In the genomic region with DNA sequence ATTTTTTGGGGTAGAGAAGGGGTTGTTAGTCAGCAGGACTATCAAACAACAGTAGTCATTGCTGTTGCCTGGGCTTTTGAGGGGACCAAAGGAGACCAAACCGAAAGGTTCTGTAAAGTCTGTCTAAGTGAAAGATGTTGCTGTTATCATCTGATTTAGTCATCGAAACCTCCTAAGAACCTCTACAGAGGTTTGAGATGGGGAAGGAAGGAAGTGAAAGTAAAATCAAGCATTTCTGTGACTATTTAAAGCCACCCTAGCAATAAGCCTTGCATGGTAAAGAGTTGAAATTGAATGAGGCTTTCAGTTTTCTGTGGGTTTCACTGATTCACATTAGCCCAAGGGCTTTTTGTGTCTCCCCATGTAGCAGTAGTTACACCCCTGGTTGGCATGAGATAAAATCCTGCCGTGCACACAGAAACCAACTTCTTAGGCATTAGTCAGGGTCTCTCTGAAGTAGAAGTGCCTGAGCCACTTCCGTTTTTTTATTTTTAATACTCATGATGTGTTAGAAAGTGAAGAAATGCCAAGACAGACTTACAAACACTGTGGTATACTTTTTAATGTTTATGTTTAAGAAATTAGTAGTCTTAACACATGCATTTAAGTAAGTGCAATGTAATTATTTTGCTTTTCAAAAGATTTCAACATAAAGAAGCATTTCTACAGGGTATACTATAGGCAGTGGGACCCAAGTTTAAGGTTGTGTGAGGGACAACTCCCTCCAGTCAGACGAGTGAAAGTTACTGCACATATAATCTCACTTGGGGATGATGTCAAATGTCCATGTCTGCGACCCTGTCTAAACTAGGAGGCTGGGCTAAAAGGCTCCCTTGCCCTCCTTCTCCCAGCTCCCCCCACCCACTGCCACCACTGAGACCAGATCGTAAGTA, we compare ENCODE assay signal across 8 cellular contexts. TPM values are rescaled to one million over a fixed set of nuclear protein-coding genes. Genes with fewer than 3 reads are reported as not detected.
DNase-seq lines count a peak whose midpoint lies in the region; ATAC-seq and TF ChIP-seq lines count a peak whose summit lies in the region.

No MANE protein-coding gene starts in this region.

- TF ChIP-seq POLR2A in IMR-90 (IDR thresholded peaks at IDR 0.05; ENCODE audit: low read depth, low read length), result no peak

- TF ChIP-seq CTCF in IMR-90 (conservative IDR thresholded peaks at IDR 0.05; ENCODE audit: low read depth, low read length), result no peak

- peak overlapping the region; percentile 67 for H3K27ac Mint-ChIP-seq in activated CD4-positive, alpha-beta T cell treated with anti-CD3 and anti-CD28 coated beads, Interleukin-2, amount 10 ng/mL, durations not matched to agents 7 days and 5 days

- peaks cover 1% of the 10 kb centered on the region for H3K36me3 Mint-ChIP-seq in activated CD4-positive, alpha-beta T cell treated with anti-CD3 and anti-CD28 coated beads, Interleukin-2, amount 10 ng/mL, durations not matched to agents 7 days and 5 days (ENCODE audit: low read depth)

- no peak overlapping the region for H2AK5ac ChIP-seq in IMR-90 (ENCODE audit: low read depth, low read length)

- peak overlapping the region; percentile 85 for H2AFZ ChIP-seq in IMR-90 (replicated peaks; ENCODE audit: low read length, poor library complexity)

- peaks cover 22% of the 10 kb centered on the region for H3K27me3 Mint-ChIP-seq in activated CD4-positive, alpha-beta T cell treated with anti-CD3 and anti-CD28 coated beads, Interleukin-2, amount 10 ng/mL, durations not matched to agents 7 days and 5 days

- peak overlapping the region; percentile 34 for H3K4me3 ChIP-seq in IMR-90 (ENCODE audit: insufficient read depth, low read depth, low read length)

- dilution Hi-C loops in IMR-90 (cut with HindIII; ENCODE audit: low sequenced_read_pairs, unreplicated experiment), result no loop called here

- peak overlapping the region; percentile 21; the same call in 1 of the 2 replicates for H3K27ac ChIP-seq in IMR-90 (ENCODE audit: insufficient read depth, low read length)
- H3K27ac ChIP-seq in epithelial cell of prostate, result peak overlapping the region; percentile 10

- peak overlapping the region; percentile 96 for H3K4me2 ChIP-seq in IMR-90 (ENCODE audit: low read depth, low read length)

- H3K4me3 Mint-ChIP-seq in activated CD4-positive, alpha-beta T cell treated with anti-CD3 and anti-CD28 coated beads, Interleukin-2, amount 10 ng/mL, durations not matched to agents 7 days and 5 days, result peak overlapping the region; percentile 57

- peak overlapping the region; percentile 10 to 78; a peak in 3 of 4 replicates for H4K8ac ChIP-seq in IMR-90 (ENCODE audit: low read depth in 2 of 2, low read length in 2 of 2)

- no peak for TF ChIP-seq RAD21 in IMR-90 (IDR thresholded peaks at IDR 0.05; ENCODE audit: low read length)

- peak overlapping the region; percentile 70 for H3K23ac ChIP-seq in IMR-90 (ENCODE audit: low read depth, low read length)

- peak overlapping the region; percentile 43; the same call in 1 of the 2 replicates for H4K5ac ChIP-seq in IMR-90 (ENCODE audit: low read depth, low read length)

- H3K4me1 Mint-ChIP-seq in activated CD4-positive, alpha-beta T cell treated with anti-CD3 and anti-CD28 coated beads, Interleukin-2, amount 10 ng/mL, durations not matched to agents 7 days and 5 days, result peaks cover 58% of the 10 kb centered on the region

- H4K91ac ChIP-seq in IMR-90 (ENCODE audit: insufficient read depth, low read depth, low read length), result no peak overlapping the region; the same call in 1 of the 2 replicates

- H3K56ac ChIP-seq in IMR-90 (ENCODE audit: extremely low read depth, insufficient read depth, low read length), result peak overlapping the region; percentile 45

- peak overlapping the region; percentile 63 for H3K4ac ChIP-seq in IMR-90 (ENCODE audit: low read depth, low read length)

- no peaks in the 10 kb centered on the region for H3K79me1 ChIP-seq in IMR-90 (ENCODE audit: low read depth in 1 of 2, low read length in 2 of 2)

- H3K9me3 Mint-ChIP-seq in activated CD4-positive, alpha-beta T cell treated with anti-CD3 and anti-CD28 coated beads, Interleukin-2, amount 10 ng/mL, durations not matched to agents 7 days and 5 days, result peaks cover 2% of the 10 kb centered on the region

- no peak overlapping the region for H2AK9ac ChIP-seq in IMR-90 (replicated peaks; ENCODE audit: low read depth, low read length, poor library complexity)

- H2BK120ac ChIP-seq in IMR-90 (ENCODE audit: low read depth, low read length), result peak overlapping the region; percentile 67

- H3K36me3 ChIP-seq in IMR-90 (ENCODE audit: control insufficient read depth, insufficient read depth, low read length), result no peaks in the 10 kb centered on the region

- H2BK15ac ChIP-seq in IMR-90 (ENCODE audit: low read depth, low read length), result peak overlapping the region; percentile 43; the same call in 2 of the 3 replicates

- in situ Hi-C loops in IMR-90 (cut with MboI; ENCODE audit: low sequenced_read_pairs), result no loop called here

- POLR2A ChIA-PET in IMR-90 (lab: Charles Lee; ENCODE audit: unreplicated experiment), result no interaction called here
- POLR2A ChIA-PET in activated CD4-positive, alpha-beta T cell treated with anti-CD3 and anti-CD28 coated beads, Interleukin-2, amount 10 ng/mL, durations not matched to agents 7 days and 5 days (lab: Charles Lee), result interaction anchor here (0.6 kb wide), 1 partner anchor 1300 kb away, joined by 3 read pairs; no protein-coding TSS in a partner anchor

- peak overlapping the region; percentile 64 for H2BK20ac ChIP-seq in IMR-90 (ENCODE audit: low read depth, low read length)

- intact Hi-C loops in IMR-90 (cut with micrococcal nuclease), result loop anchor here (2.0 to 5.0 kb wide), 3 partner anchors 14 to 93 kb away; no protein-coding TSS in a partner anchor

- WGBS in IMR-90 (ENCODE audit: extremely low coverage in 2 of 2, insufficient read length in 1 of 2), 2 experiments, result no CpG with 5 or more reads among the region's 7 CpGs

- peaks cover 3% of the 10 kb centered on the region for H3K9me1 ChIP-seq in IMR-90 (ENCODE audit: insufficient read depth, low read length)

- peak overlapping the region; percentile 72 for H2BK5ac ChIP-seq in IMR-90 (ENCODE audit: low read depth, low read length, poor library complexity, severe bottlenecking)

- DNase-seq in CD1c-positive myeloid dendritic cell (ENCODE audit: extremely low spot score) (peak; percentile 76), IMR-90 (peak; percentile 52), epithelial cell of prostate (ENCODE audit: low read depth, low spot score) (no peak), NCI-H1105 (lab: John Stamatoyannopoulos, UW) (no peak), DMS 273 (lab: John Stamatoyannopoulos, UW; ENCODE audit: unreplicated experiment) (no peak)
- DNase-seq in activated CD4-positive, alpha-beta T cell treated with anti-CD3 and anti-CD28 coated beads, Interleukin-2, amount 10 ng/mL, durations not matched to agents 7 days and 5 days, result peak; percentile 72
- peak; percentile 26 to 48 (median 44) for DNase-seq in stimulated activated CD4-positive, alpha-beta T cell treated with anti-CD3 and anti-CD28 coated beads, Interleukin-12 subunit alpha, Interleukin-12 subunit beta, amount 100 ng/mL, for 48 hours (ENCODE audit: low read depth in 2 of 3, low spot score in 1 of 3)

- no peaks in the 10 kb centered on the region for H4K20me1 ChIP-seq in IMR-90 (ENCODE audit: insufficient read depth, low read length)

- peak overlapping the region; percentile 63; the same call in 1 of the 2 replicates for H3K18ac ChIP-seq in IMR-90 (ENCODE audit: low read depth, low read length)

- ATAC-seq in GM21390 (IDR thresholded peaks at IDR 0.05; ENCODE audit: unreplicated experiment) (peak; percentile 96), IMR-90 (ENCODE audit: low read depth) (peak; percentile 70)

- H3K9ac ChIP-seq in IMR-90 (ENCODE audit: low read depth, low read length), result peak overlapping the region; percentile 30

- peak overlapping the region; percentile 65 for H3K14ac ChIP-seq in IMR-90 (replicated peaks; ENCODE audit: low read depth, low read length)

- no peaks in the 10 kb centered on the region for H3K9me3 ChIP-seq in IMR-90 (ENCODE audit: control insufficient read depth, insufficient read depth, low read length)

- CTCF ChIA-PET in IMR-90 (lab: Yijun Ruan, JAX), result no interaction called here
- CTCF ChIA-PET in activated CD4-positive, alpha-beta T cell treated with anti-CD3 and anti-CD28 coated beads, Interleukin-2, amount 10 ng/mL, durations not matched to agents 7 days and 5 days (lab: Charles Lee), result no interaction called here

- no TSS peak for BruUV-seq in IMR-90 (replicated peaks; lab: Mats Ljungman, UMichigan)

- peaks cover 8% of the 10 kb centered on the region for H3K4me1 ChIP-seq in IMR-90 (ENCODE audit: control insufficient read depth, insufficient read depth, low read length)

- H3K27me3 ChIP-seq in IMR-90 (ENCODE audit: control insufficient read depth, insufficient read depth, low read length), result no peaks in the 10 kb centered on the region

TF ChIP-seq in IMR-90, 13 proteins besides CTCF, POLR2A, EP300 and RAD21:
- no peak for TF ChIP-seq FOS (IDR thresholded peaks at IDR 0.05; ENCODE audit: low read depth, low read length)
- no peak for TF ChIP-seq MAZ (IDR thresholded peaks at IDR 0.05; ENCODE audit: borderline replicate concordance, low read depth, low read length)
- no peak for TF ChIP-seq NFE2L2 (IDR thresholded peaks at IDR 0.05; ENCODE audit: low read depth, low read length)
- no peak for TF ChIP-seq MXI1 (IDR thresholded peaks at IDR 0.05; ENCODE audit: borderline replicate concordance, low read depth, low read length)
- no peak for TF ChIP-seq SMC3 (IDR thresholded peaks at IDR 0.05; ENCODE audit: low read depth, low read length)
- no peak for TF ChIP-seq ELK1 (IDR thresholded peaks at IDR 0.05; ENCODE audit: borderline replicate concordance, low read depth, low read length)

RNA-seq across cellular contexts. Expression of gene DYRK2, which starts 50.4 kb away (rescaled TPM):
- 20.3 and 23.1 TPM in 2 replicates for total RNA-seq in IMR-90 (2012; rRNA removed)
- 16.3 and 17.1 TPM in 2 replicates for polyA plus RNA-seq in IMR-90 (2012; rRNA removed)
- polyA plus RNA-seq in IMR-90 (2012; cell fraction: cytosol; rRNA removed), result 7.6 and 11.1 TPM in 2 replicates
- polyA plus RNA-seq in IMR-90 (2012; cell fraction: nucleus; rRNA removed; ENCODE audit: low replicate concordance), result 18.4 and 19.6 TPM in 2 replicates
- 10 to 100 TPM; 66.4 to 69.8 TPM for total RNA-seq in activated CD4-positive, alpha-beta T cell treated with anti-CD3 and anti-CD28 coated beads, Interleukin-2, amount 10 ng/mL, durations not matched to agents 7 days and 5 days

Comparison
In these comparisons a context has a peak if more than half of its experiments do, and no peak if none do; other contexts are left out.
1. DNase-seq: peak in CD1c-positive myeloid dendritic cell (single experiment), IMR-90 (single experiment), activated CD4-positive, alpha-beta T cell treated with anti-CD3 and anti-CD28 coated beads, Interleukin-2, amount 10 ng/mL, durations not matched to agents 7 days and 5 days (single experiment) and stimulated activated CD4-positive, alpha-beta T cell treated with anti-CD3 and anti-CD28 coated beads, Interleukin-12 subunit alpha, Interleukin-12 subunit beta, amount 100 ng/mL, for 48 hours (3 of 3); none in epithelial cell of prostate (single experiment), NCI-H1105 (single experiment) and DMS 273 (single experiment).